In the genomic region with DNA sequence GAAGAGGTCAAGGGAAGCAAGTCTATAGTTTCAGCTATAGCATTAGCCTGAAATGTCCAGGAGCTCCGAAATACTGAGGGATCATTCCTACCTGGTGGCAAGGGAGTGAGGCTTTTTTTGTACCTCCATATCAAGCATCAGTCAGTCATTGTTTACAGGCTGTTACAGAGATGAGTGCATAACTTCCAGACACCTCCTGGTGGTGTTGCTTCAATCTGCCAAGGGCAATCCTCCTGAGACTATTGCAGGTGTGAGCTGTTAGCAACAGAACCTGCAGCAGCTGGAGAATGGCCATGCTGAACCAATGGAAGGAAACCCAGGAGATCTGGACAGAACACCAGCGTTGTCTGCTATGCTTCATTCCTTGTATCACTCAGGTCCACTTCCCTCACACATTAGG, we compare ENCODE assay signal across 14 cellular contexts.
"Had no signal": no experiment of that assay in that cellular context is flagged by ENCODE, and none has a peak within 500 bp of the region (broad histone marks: within the 10 kb centered on the region; RNA-seq: fewer than 3 reads in every experiment).

No MANE protein-coding gene starts in this region.

- H3K9me3 Mint-ChIP-seq: neural crest cell; stimulated activated naive CD8-positive, alpha-beta T cell treated with anti-CD3 and anti-CD28 coated beads, Interleukin-15, amount 100 ng/mL, for 72 hours had no signal

- H3K27ac ChIP-seq: adrenal gland, coronary artery, gastroesophageal sphincter, ovary, testis had no signal

- H3K36me3 ChIP-seq: adrenal gland, gastroesophageal sphincter, ovary had no signal

- ATAC-seq: gastroesophageal sphincter; stimulated activated naive CD8-positive, alpha-beta T cell treated with anti-CD3 and anti-CD28 coated beads, Interleukin-15, amount 100 ng/mL, for 72 hours had no signal

- H3K4me3 ChIP-seq: adrenal gland, coronary artery, gastroesophageal sphincter, ovary, testis had no signal

- H3K4me3 Mint-ChIP-seq: neural crest cell; stimulated activated naive CD8-positive, alpha-beta T cell treated with anti-CD3 and anti-CD28 coated beads, Interleukin-15, amount 100 ng/mL, for 72 hours had no signal

- DNase-seq: activated CD4-positive, alpha-beta T cell treated with anti-CD3 and anti-CD28 coated beads, Interleukin-2, amount 50 U/mL, for 1 hour; activated naive CD4-positive, alpha-beta T cell treated with anti-CD3 and anti-CD28 coated beads, Interleukin-2, amount 50 U/mL, for 16 hours; activated T-cell treated with anti-CD3 and anti-CD28 coated beads for 4 hours; adrenal gland; central memory CD4-positive, alpha-beta T cell; effector CD4-positive, alpha-beta T cell; ovary; retina; stimulated activated CD4-positive, alpha-beta T cell treated with anti-CD3 and anti-CD28 coated beads, Interleukin-4, amount 100 ng/mL, for 24 hours; stimulated activated naive CD8-positive, alpha-beta T cell treated with anti-CD3 and anti-CD28 coated beads, Interleukin-15, amount 100 ng/mL, for 72 hours; testis had no signal

- H3K9me3 ChIP-seq: adrenal gland, gastroesophageal sphincter, ovary, testis had no signal

- H3K4me1 Mint-ChIP-seq: neural crest cell; stimulated activated naive CD8-positive, alpha-beta T cell treated with anti-CD3 and anti-CD28 coated beads, Interleukin-15, amount 100 ng/mL, for 72 hours had no signal

- H3K27me3 ChIP-seq: ovary, testis had no signal

- H3K27ac Mint-ChIP-seq: stimulated activated naive CD8-positive, alpha-beta T cell treated with anti-CD3 and anti-CD28 coated beads, Interleukin-15, amount 100 ng/mL, for 72 hours had no signal

- H3K4me1 ChIP-seq: adrenal gland, gastroesophageal sphincter, testis had no signal
